Comparison of ENCODE assay signal across 22 cellular contexts in genomic region chr1:5455056-5455455, GRCh38.
DNase-seq lines count a peak whose midpoint lies in the region; ATAC-seq and TF ChIP-seq lines count a peak whose summit lies in the region.
"Had no signal": no experiment of that assay in that cellular context is flagged by ENCODE, and none has a peak within 500 bp of the region (broad histone marks: within the 10 kb centered on the region; RNA-seq: fewer than 3 reads in every experiment).

No MANE protein-coding gene starts in this region.

- DNase-seq in GM23338 (ENCODE audit: low spot score): no peak
- peak; percentile 8 for DNase-seq in MG63
- DNase-seq in endodermal cell: peak; percentile 79
- DNase-seq in mesendoderm: peak; percentile 60
- no peak for DNase-seq in adrenal gland
- no peak for DNase-seq in OCI-LY7 (ENCODE audit: low spot score)
- DNase-seq in HPDE6-E6E7 (ENCODE audit: extremely low spot score): no peak
- DNase-seq in globus pallidus (ENCODE audit: low spot score): no peak
- DNase-seq: DMS153; GOT3; MV-4-11; NCI-H1105 treated with DMSO at 0.1 percent for 48 hours; NCI-H2029; NCI-H446 treated with DMSO at 0.1 percent for 48 hours; NCI-H526; NCI-H82; NK-92 treated with Interleukin-12 subunit alpha and Interleukin-12 subunit beta, amount 100 ng/mL, for 24 hours; SIG-M5; SW 1271 had no signal

- H3K36me3 ChIP-seq in GM23338 (ENCODE audit: insufficient read depth) (no peaks in the 10 kb centered on the region; the same call in 1 of the 2 replicates), MG63 (no peaks in the 10 kb centered on the region), endodermal cell (ENCODE audit: control insufficient read depth, insufficient read depth, low read length) (no peaks in the 10 kb centered on the region), mesendoderm (ENCODE audit: control insufficient read depth, insufficient read depth, low read length) (no peaks in the 10 kb centered on the region), adrenal gland (replicated peaks in 1 of 2) (no peaks in the 10 kb centered on the region), OCI-LY7 (ENCODE audit: insufficient read depth, low read length) (no peaks in the 10 kb centered on the region)

- H2BK5ac ChIP-seq in mesendoderm (ENCODE audit: low read length): no peak overlapping the region

- WGBS in endodermal cell (ENCODE audit: insufficient coverage in 1 of 2, insufficient read length in 1 of 2), 2 experiments: 40 to 56% methylated on average over 4 to 9 of the region's 9 CpGs
- WGBS in mesendoderm (ENCODE audit: extremely low coverage, insufficient coverage, low lambda C conversion rate): no CpG with 5 or more reads among the region's 9 CpGs
- 57 to 61% (median 60%) methylated on average over 7 to 9 of the region's 9 CpGs for WGBS in adrenal gland, 4 donors

- H4K5ac ChIP-seq in mesendoderm (ENCODE audit: low read length): no peak overlapping the region

- H3K4me1 Mint-ChIP-seq in GM23338 (peaks cover 30% of the 10 kb centered on the region), endodermal cell (peaks cover 18% of the 10 kb centered on the region)

- intact Hi-C loops in adrenal gland (cut with DNase I) (no loop called here), OCI-LY7 (cut with micrococcal nuclease; ENCODE audit: unreplicated experiment) (no loop called here)

- no peak overlapping the region for H2BK120ac ChIP-seq in mesendoderm (ENCODE audit: low read depth, low read length)

- H3K27me3 ChIP-seq in GM23338 (ENCODE audit: insufficient read depth) (no peaks in the 10 kb centered on the region), MG63 (peaks cover 8% of the 10 kb centered on the region), endodermal cell (ENCODE audit: control insufficient read depth, insufficient read depth, low read length, poor library complexity, severe bottlenecking) (peaks cover 21% of the 10 kb centered on the region), mesendoderm (ENCODE audit: insufficient read depth, low read length, poor library complexity) (no peaks in the 10 kb centered on the region), adrenal gland (peaks cover 12% of the 10 kb centered on the region)

- H3K9ac ChIP-seq in endodermal cell (ENCODE audit: extremely low read depth, low read length, poor library complexity, severe bottlenecking) (no peak overlapping the region), mesendoderm (ENCODE audit: low read length) (no peak overlapping the region)

- H2AK5ac ChIP-seq in mesendoderm (ENCODE audit: low read length): no peak overlapping the region

- H3K27ac Mint-ChIP-seq in GM23338 (no peak overlapping the region), endodermal cell (no peak overlapping the region)

- H3K9me2 ChIP-seq in GM23338 (ENCODE audit: insufficient read depth) (no peaks in the 10 kb centered on the region), OCI-LY7 (ENCODE audit: insufficient read depth, low read length) (no peaks in the 10 kb centered on the region)

- H3K56ac ChIP-seq in mesendoderm (ENCODE audit: low read length): no peak overlapping the region

- H3K4me3 Mint-ChIP-seq in GM23338 (no peak overlapping the region), endodermal cell (no peak overlapping the region)

- H3K36me3 Mint-ChIP-seq in GM23338 (ENCODE audit: low read depth): no peaks in the 10 kb centered on the region
- H3K36me3 Mint-ChIP-seq in endodermal cell (ENCODE audit: low read depth): no peaks in the 10 kb centered on the region

- BruUV-seq in OCI-LY7 (replicated peaks; lab: Mats Ljungman, UMichigan): no TSS peak

- H4K20me1 ChIP-seq in GM23338 (replicated peaks; ENCODE audit: insufficient read depth) (no peaks in the 10 kb centered on the region), OCI-LY7 (ENCODE audit: insufficient read depth, low read length) (no peaks in the 10 kb centered on the region)

- H3K4ac ChIP-seq in mesendoderm (ENCODE audit: low read depth, low read length): no peak overlapping the region

- H2AFZ ChIP-seq in GM23338 (no peak overlapping the region), OCI-LY7 (ENCODE audit: low read length) (no peak overlapping the region)

- H3K4me1 ChIP-seq in GM23338 (ENCODE audit: insufficient read depth): no peaks in the 10 kb centered on the region
- no peaks in the 10 kb centered on the region for H3K4me1 ChIP-seq in endodermal cell (ENCODE audit: control insufficient read depth, insufficient read depth, low read length)
- H3K4me1 ChIP-seq in mesendoderm (ENCODE audit: control insufficient read depth, low read depth, low read length): peaks cover 12% of the 10 kb centered on the region
- no peaks in the 10 kb centered on the region for H3K4me1 ChIP-seq in adrenal gland (replicated peaks in 1 of 2)
- H3K4me1 ChIP-seq in OCI-LY7 (ENCODE audit: insufficient read depth, low read length, poor library complexity, severe bottlenecking): no peaks in the 10 kb centered on the region

- H3K79me1 ChIP-seq in mesendoderm (ENCODE audit: low read length): no peaks in the 10 kb centered on the region

- H3K79me2 ChIP-seq in GM23338 (replicated peaks; ENCODE audit: insufficient read depth) (no peaks in the 10 kb centered on the region), mesendoderm (ENCODE audit: control insufficient read depth, insufficient read depth, low read length) (no peaks in the 10 kb centered on the region), OCI-LY7 (ENCODE audit: insufficient read depth, low read depth, low read length) (no peaks in the 10 kb centered on the region)

- no peak overlapping the region for H2BK15ac ChIP-seq in mesendoderm (replicated peaks; ENCODE audit: low read depth)

- no peak for TF ChIP-seq CTCF in GM23338 (conservative IDR thresholded peaks at IDR 0.05; ENCODE audit: low read depth in 2 of 2)
- no peak for TF ChIP-seq CTCF in endodermal cell (conservative IDR thresholded peaks at IDR 0.05)
- TF ChIP-seq CTCF in adrenal gland (IDR thresholded peaks at IDR 0.05): no peak
- no peak for TF ChIP-seq CTCF in OCI-LY7 (conservative IDR thresholded peaks at IDR 0.05; ENCODE audit: low read length)

- H3K9me3 ChIP-seq in MG63: no peaks in the 10 kb centered on the region
- H3K9me3 ChIP-seq in endodermal cell (ENCODE audit: control insufficient read depth, low read length): no peaks in the 10 kb centered on the region
- H3K9me3 ChIP-seq in adrenal gland (replicated peaks in 1 of 3): no peaks in the 10 kb centered on the region
- no peaks in the 10 kb centered on the region for H3K9me3 ChIP-seq in OCI-LY7 (ENCODE audit: low read length)

- CTCF ChIA-PET in OCI-LY7 (lab: Charles Lee; ENCODE audit: unreplicated experiment): no interaction called here

- H3K4me2 ChIP-seq in GM23338 (no peak overlapping the region), mesendoderm (ENCODE audit: low read length) (no peak overlapping the region), OCI-LY7 (ENCODE audit: low read length) (no peak overlapping the region)

- peaks cover 14% of the 10 kb centered on the region for H3K27me3 Mint-ChIP-seq in GM23338 (ENCODE audit: insufficient read depth, low read depth, poor library complexity)
- H3K27me3 Mint-ChIP-seq in endodermal cell (ENCODE audit: insufficient read depth): peaks cover 32% of the 10 kb centered on the region

- H3F3A ChIP-seq in GM23338 (replicated peaks; ENCODE audit: low read depth): no peaks in the 10 kb centered on the region

- H3K4me3 ChIP-seq in GM23338 (no peak overlapping the region), MG63 (no peak overlapping the region), endodermal cell (ENCODE audit: low read length) (no peak overlapping the region), mesendoderm (ENCODE audit: low read length) (no peak overlapping the region), adrenal gland (no peak overlapping the region), OCI-LY7 (ENCODE audit: low read depth, low read length, poor library complexity, severe bottlenecking) (no peak overlapping the region)
- H3K4me3 ChIP-seq: SK-N-MC had no signal

- no peak overlapping the region for H4K8ac ChIP-seq in mesendoderm (ENCODE audit: low read depth, low read length)

- H3K18ac ChIP-seq in mesendoderm (ENCODE audit: low read length): no peak overlapping the region

- H3K9me3 Mint-ChIP-seq in GM23338 (no peaks in the 10 kb centered on the region; the same call in 2 of the 3 replicates), endodermal cell (no peaks in the 10 kb centered on the region)

- no peak for TF ChIP-seq POLR2A in adrenal gland (IDR thresholded peaks at IDR 0.05)

- ATAC-seq in GM23338: peak; percentile 58
- ATAC-seq: Panc1 had no signal

- H3K23ac ChIP-seq in mesendoderm (ENCODE audit: low read length): no peak overlapping the region

- POLR2A ChIA-PET in OCI-LY7 (lab: Charles Lee): no interaction called here

- H3K27ac ChIP-seq in GM23338 (ENCODE audit: low read depth) (no peak overlapping the region), endodermal cell (ENCODE audit: low read depth, low read length) (no peak overlapping the region), mesendoderm (ENCODE audit: low read depth, low read length) (no peak overlapping the region), adrenal gland (no peak overlapping the region), OCI-LY7 (ENCODE audit: low read depth, low read length, poor library complexity, severe bottlenecking) (no peak overlapping the region)
- H3K27ac ChIP-seq: HL-60, SK-N-MC had no signal

TF ChIP-seq in GM23338, 12 proteins besides CTCF, POLR2A, EP300 and RAD21 (continues in another document):
- TF ChIP-seq CREB1 (CRISPR knock-in tag; IDR thresholded peaks at IDR 0.05; ENCODE audit: low read depth): no peak
- no peak for TF ChIP-seq EZH2 (IDR thresholded peaks at IDR 0.05; ENCODE audit: low read depth, unreplicated experiment)
- TF ChIP-seq STAT1 (IDR thresholded peaks at IDR 0.05; ENCODE audit: unreplicated experiment): no peak
- no peak for TF ChIP-seq POLR2AphosphoS5 (IDR thresholded peaks at IDR 0.05; ENCODE audit: low read depth)
- TF ChIP-seq ETS1 (IDR thresholded peaks at IDR 0.05): no peak

Comparison
In these comparisons a context has a peak if more than half of its experiments do, and no peak if none do; other contexts are left out.
1. DNase-seq: peak in MG63 (single experiment), endodermal cell (single experiment) and mesendoderm (single experiment); none in GM23338 (single experiment), adrenal gland (0 of 7), OCI-LY7 (single experiment), HPDE6-E6E7 (single experiment) and globus pallidus (single experiment).